ENCODE assay signal across 7 cellular contexts in genomic region chr17:77383613-77384608, GRCh38.
DNase-seq lines count a peak whose midpoint lies in the region; ATAC-seq lines count a peak whose summit lies in the region.

No MANE protein-coding gene starts in this region.

- intact Hi-C loops in left colon (cut with DNase I, micrococcal nuclease): no loop called here

- H3K9me3 ChIP-seq in Karpas-422 (ENCODE audit: low read length) (no peaks in the 10 kb centered on the region), stomach smooth muscle (ENCODE audit: control insufficient read depth in 2 of 2, low read length in 2 of 2) (no peaks in the 10 kb centered on the region)

- H3K27me3 Mint-ChIP-seq in activated CD8-positive, alpha-beta T cell treated with anti-CD3 and anti-CD28 coated beads, Interleukin-2, amount 10 ng/mL, durations not matched to agents 7 days and 5 days (ENCODE audit: low read depth): no peaks in the 10 kb centered on the region

- H3K27me3 ChIP-seq in Karpas-422 (ENCODE audit: low read length) (no peaks in the 10 kb centered on the region), stomach smooth muscle (ENCODE audit: control insufficient read depth in 1 of 2, insufficient read depth in 2 of 2, low read length in 2 of 2) (no peaks in the 10 kb centered on the region)

- no peak overlapping the region for H3K9ac ChIP-seq in Karpas-422 (ENCODE audit: low read length)
- H3K9ac ChIP-seq in stomach smooth muscle (ENCODE audit: low read length in 2 of 2): peak overlapping the region in 1 of 2 donors; percentile 36

- H3K27ac ChIP-seq in Karpas-422 (ENCODE audit: low read length) (no peak overlapping the region), stomach smooth muscle (ENCODE audit: low read length) (peak overlapping the region; percentile 62)

- H3K4me3 ChIP-seq in Karpas-422 (ENCODE audit: low read length): no peak overlapping the region
- H3K4me3 ChIP-seq in stomach smooth muscle (ENCODE audit: low read length in 2 of 2): peak overlapping the region in 1 of 2 donors; percentile 29

- H3K36me3 Mint-ChIP-seq in activated CD8-positive, alpha-beta T cell treated with anti-CD3 and anti-CD28 coated beads, Interleukin-2, amount 10 ng/mL, durations not matched to agents 7 days and 5 days (ENCODE audit: low read depth): peaks cover 46% of the 10 kb centered on the region

- peaks cover 34% of the 10 kb centered on the region for H3K4me1 ChIP-seq in Karpas-422 (ENCODE audit: low read length)
- peaks cover 92% of the 10 kb centered on the region for H3K4me1 ChIP-seq in stomach smooth muscle (ENCODE audit: control insufficient read depth, insufficient read depth, low read length)

- DNase-seq in Karpas-422: no peak
- no peak for DNase-seq in activated CD8-positive, alpha-beta T cell treated with anti-CD3 and anti-CD28 coated beads, Interleukin-2, amount 10 ng/mL, durations not matched to agents 7 days and 5 days
- no peak for DNase-seq in left colon
- DNase-seq in iPS-NIHi7 (ENCODE audit: extremely low spot score): no peak
- DNase-seq in NCI-H2227 treated with DMSO at 0.1 percent for 48 hours (lab: John Stamatoyannopoulos, UW): no peak

- H3K9me3 Mint-ChIP-seq in activated CD8-positive, alpha-beta T cell treated with anti-CD3 and anti-CD28 coated beads, Interleukin-2, amount 10 ng/mL, durations not matched to agents 7 days and 5 days (ENCODE audit: insufficient read depth): no peaks in the 10 kb centered on the region

- no peak for ATAC-seq in activated CD8-positive, alpha-beta T cell treated with anti-CD3 and anti-CD28 coated beads, Interleukin-2, amount 10 ng/mL, durations not matched to agents 7 days and 5 days
- ATAC-seq in left colon (peak; percentile 19), HG03457 (IDR thresholded peaks at IDR 0.05; ENCODE audit: unreplicated experiment) (no peak)

- CTCF ChIA-PET in activated CD8-positive, alpha-beta T cell treated with anti-CD3 and anti-CD28 coated beads, Interleukin-2, amount 10 ng/mL, durations not matched to agents 7 days and 5 days (lab: Charles Lee): interaction anchor here (1.6 to 3.4 kb wide), 7 partner anchors 7 to 61 kb away, joined by 4 to 29 read pairs (median 12); no protein-coding TSS in a partner anchor

- H3K36me3 ChIP-seq in Karpas-422 (ENCODE audit: insufficient read depth, low read length) (no peaks in the 10 kb centered on the region), stomach smooth muscle (ENCODE audit: control insufficient read depth in 2 of 2, insufficient read depth in 2 of 2, low read length in 2 of 2) (peaks cover 0 to 3% of the 10 kb centered on the region in 2 donors)

- H3K9me2 ChIP-seq in Karpas-422 (replicated peaks; ENCODE audit: insufficient read depth, low read length): no peaks in the 10 kb centered on the region

- peaks cover 93% of the 10 kb centered on the region for H3K4me1 Mint-ChIP-seq in activated CD8-positive, alpha-beta T cell treated with anti-CD3 and anti-CD28 coated beads, Interleukin-2, amount 10 ng/mL, durations not matched to agents 7 days and 5 days (ENCODE audit: low read depth)

- peak overlapping the region; percentile 91 for H3K27ac Mint-ChIP-seq in activated CD8-positive, alpha-beta T cell treated with anti-CD3 and anti-CD28 coated beads, Interleukin-2, amount 10 ng/mL, durations not matched to agents 7 days and 5 days

- H3K4me3 Mint-ChIP-seq in activated CD8-positive, alpha-beta T cell treated with anti-CD3 and anti-CD28 coated beads, Interleukin-2, amount 10 ng/mL, durations not matched to agents 7 days and 5 days: no peak overlapping the region

- POLR2A ChIA-PET in activated CD8-positive, alpha-beta T cell treated with anti-CD3 and anti-CD28 coated beads, Interleukin-2, amount 10 ng/mL, durations not matched to agents 7 days and 5 days (lab: Charles Lee): interaction anchor here (1.0 to 1.6 kb wide), 3 partner anchors 10 to 52 kb away, joined by 3 to 9 read pairs (median 7); no protein-coding TSS in a partner anchor

- H4K20me1 ChIP-seq in Karpas-422 (ENCODE audit: insufficient read depth, low read depth, low read length): no peaks in the 10 kb centered on the region

- no peak overlapping the region for H2AFZ ChIP-seq in Karpas-422 (ENCODE audit: low read length)

- H3K4me2 ChIP-seq in Karpas-422 (ENCODE audit: low read depth, low read length, poor library complexity, severe bottlenecking): peak overlapping the region; percentile 68

- H3K79me2 ChIP-seq in Karpas-422 (ENCODE audit: low read length): no peaks in the 10 kb centered on the region
